In the genomic region with DNA sequence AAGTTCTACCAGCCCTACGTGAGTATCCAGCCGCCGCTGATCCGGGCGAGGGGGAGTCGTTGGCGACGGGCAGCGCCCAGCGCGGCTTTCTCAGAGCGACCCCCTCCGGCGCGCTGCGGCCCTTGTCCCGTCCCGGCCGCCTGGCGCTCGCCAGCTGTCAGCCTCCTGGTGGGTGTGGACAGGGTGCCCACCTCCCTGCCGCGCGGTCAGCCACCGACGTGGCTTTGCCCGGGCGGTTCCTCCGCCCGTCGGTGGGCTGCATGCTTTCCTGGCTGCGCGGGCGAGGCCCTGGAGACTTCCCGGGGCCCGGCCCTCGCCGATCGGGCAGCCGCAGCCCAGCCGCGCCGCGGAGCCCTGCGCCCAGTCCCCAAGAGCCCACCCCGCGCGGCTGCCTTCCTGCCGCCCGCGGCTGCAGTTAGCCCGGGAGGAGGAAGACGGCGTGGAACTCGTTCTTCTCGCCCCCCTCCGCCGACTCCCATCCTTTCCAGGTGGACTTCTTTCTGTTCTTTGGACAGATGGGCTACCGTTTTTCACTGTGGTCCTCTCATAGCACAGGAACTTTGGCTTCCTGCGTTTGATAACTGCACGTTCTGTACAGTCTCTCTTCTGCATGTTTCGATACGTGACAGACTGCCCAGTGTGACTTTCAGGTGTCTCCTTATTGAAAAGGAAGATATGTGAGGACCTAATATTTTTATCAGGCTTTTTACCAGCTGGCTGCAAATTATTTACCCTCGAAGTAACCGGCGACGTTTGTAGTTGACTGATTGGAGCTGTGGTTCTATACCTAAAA, we compare ENCODE assay signal across 1 cellular context.
TF ChIP-seq lines count a peak whose summit lies in the region.

No MANE protein-coding gene starts in this region.

TF ChIP-seq in HEK293, 187 proteins besides CTCF, POLR2A, EP300 and RAD21 (continued from another document):
- peak; percentile 51; the same call in 1 of the 2 replicates for TF ChIP-seq ZNF449 (tag by site-specific recombination; IDR thresholded peaks at IDR 0.05)
- no peak for TF ChIP-seq RBAK (tag by site-specific recombination; IDR thresholded peaks at IDR 0.05)
